13 cellular contexts compared by ENCODE assay signal in genomic region chrX:97446298-97446882, GRCh38.
A peak's percentile ranks its signal among the peaks of the same experiment; 100 is the strongest.
DNase-seq lines count a peak whose midpoint lies in the region; ATAC-seq and TF ChIP-seq lines count a peak whose summit lies in the region.
"Had no signal": no experiment of that assay in that cellular context is flagged by ENCODE, and none has a peak within 500 bp of the region (broad histone marks: within the 10 kb centered on the region; RNA-seq: fewer than 3 reads in every experiment).

No MANE protein-coding gene starts in this region.

- H3K4me2 ChIP-seq in DOHH2 (ENCODE audit: low read length) (no peak overlapping the region), Loucy (ENCODE audit: low read depth, low read length, poor library complexity, severe bottlenecking) (no peak overlapping the region)

- no peak overlapping the region for H2AFZ ChIP-seq in Loucy (ENCODE audit: low read length)

- peaks cover 16% of the 10 kb centered on the region for H3K4me1 Mint-ChIP-seq in nephron progenitor cell
- H3K4me1 Mint-ChIP-seq in CD4-positive, alpha-beta T cell (ENCODE audit: low read depth): no peaks in the 10 kb centered on the region
- H3K4me1 Mint-ChIP-seq: natural killer cell had no signal

- no peaks in the 10 kb centered on the region for H3K36me3 Mint-ChIP-seq in nephron progenitor cell (ENCODE audit: low read depth)
- H3K36me3 Mint-ChIP-seq in CD4-positive, alpha-beta T cell (ENCODE audit: low read depth): no peaks in the 10 kb centered on the region
- H3K36me3 Mint-ChIP-seq: natural killer cell had no signal

- no peak for ATAC-seq in aorta (ENCODE audit: low FRiP score)
- ATAC-seq in CD4-positive, alpha-beta T cell (ENCODE audit: poor library complexity): no peak
- ATAC-seq: natural killer cell had no signal

- no peaks in the 10 kb centered on the region for H3K36me3 ChIP-seq in DOHH2 (ENCODE audit: control insufficient read depth, low read length)
- H3K36me3 ChIP-seq in Loucy (ENCODE audit: insufficient read depth, low read length): no peaks in the 10 kb centered on the region
- no peaks in the 10 kb centered on the region for H3K36me3 ChIP-seq in aorta (ENCODE audit: control insufficient read depth in 1 of 2, insufficient read depth in 2 of 2, low read length in 1 of 2)
- no peaks in the 10 kb centered on the region for H3K36me3 ChIP-seq in stomach
- H3K36me3 ChIP-seq: Peyer's patch had no signal

- H4K20me1 ChIP-seq in DOHH2 (ENCODE audit: control insufficient read depth, insufficient read depth, low read depth, low read length) (no peaks in the 10 kb centered on the region), Loucy (ENCODE audit: insufficient read depth, low read length, poor library complexity, severe bottlenecking) (no peaks in the 10 kb centered on the region)

- no peak overlapping the region for H3K27ac Mint-ChIP-seq in nephron progenitor cell
- H3K27ac Mint-ChIP-seq in CD4-positive, alpha-beta T cell: no peak overlapping the region
- H3K27ac Mint-ChIP-seq: natural killer cell had no signal

- H3K27me3 ChIP-seq in DOHH2 (ENCODE audit: control insufficient read depth, low read length) (no peaks in the 10 kb centered on the region), Loucy (ENCODE audit: insufficient read depth, low read length, poor library complexity, severe bottlenecking) (no peaks in the 10 kb centered on the region), aorta (ENCODE audit: control insufficient read depth in 1 of 2, insufficient read depth in 2 of 2, low read length in 1 of 2) (no peaks in the 10 kb centered on the region), stomach (no peaks in the 10 kb centered on the region)
- H3K27me3 ChIP-seq in CD4-positive, alpha-beta T cell (ENCODE audit: control insufficient read depth, insufficient read depth, low read length): no peaks in the 10 kb centered on the region
- H3K27me3 ChIP-seq: Peyer's patch had no signal

- TF ChIP-seq POLR2A in stomach (IDR thresholded peaks at IDR 0.05): no peak

- no peaks in the 10 kb centered on the region for H3K9me3 ChIP-seq in DOHH2 (ENCODE audit: control insufficient read depth, insufficient read depth, low read length)
- no peaks in the 10 kb centered on the region for H3K9me3 ChIP-seq in Loucy (ENCODE audit: insufficient read depth, low read depth, low read length)
- no peaks in the 10 kb centered on the region for H3K9me3 ChIP-seq in aorta (ENCODE audit: control insufficient read depth, low read length)
- no peaks in the 10 kb centered on the region for H3K9me3 ChIP-seq in CD4-positive, alpha-beta T cell (ENCODE audit: control insufficient read depth, low read length)
- no peaks in the 10 kb centered on the region for H3K9me3 ChIP-seq in stomach
- H3K9me3 ChIP-seq: Peyer's patch had no signal

- no peaks in the 10 kb centered on the region for H3K9me2 ChIP-seq in DOHH2 (replicated peaks; ENCODE audit: control insufficient read depth, low read length)
- H3K9me2 ChIP-seq in Loucy (replicated peaks; ENCODE audit: low read depth, low read length): no peaks in the 10 kb centered on the region

- intact Hi-C loops in aorta (cut with DNase I): no loop called here
- intact Hi-C loops in CD4-positive, alpha-beta T cell (cut with DNase I, micrococcal nuclease): no loop called here
- intact Hi-C loops in stomach (cut with DNase I; ENCODE audit: low total_unique reads): no loop called here

- H3K4me3 Mint-ChIP-seq in nephron progenitor cell: no peak overlapping the region
- no peak overlapping the region for H3K4me3 Mint-ChIP-seq in CD4-positive, alpha-beta T cell
- H3K4me3 Mint-ChIP-seq: natural killer cell had no signal

- POLR2A ChIA-PET in CD4-positive, alpha-beta T cell (lab: Charles Lee): no interaction called here

- H3K79me2 ChIP-seq in DOHH2 (ENCODE audit: control insufficient read depth, low read length) (no peaks in the 10 kb centered on the region), Loucy (ENCODE audit: insufficient read depth, low read length) (no peaks in the 10 kb centered on the region)

- no peak overlapping the region for H3K4me3 ChIP-seq in DOHH2 (ENCODE audit: low read length)
- no peak overlapping the region for H3K4me3 ChIP-seq in Loucy (ENCODE audit: low read length, poor library complexity, severe bottlenecking)
- H3K4me3 ChIP-seq in choroid plexus epithelial cell (ENCODE audit: low read depth, low read length): no peak overlapping the region
- no peak overlapping the region for H3K4me3 ChIP-seq in aorta (ENCODE audit: low read length in 2 of 2)
- no peak overlapping the region for H3K4me3 ChIP-seq in stomach
- H3K4me3 ChIP-seq: Peyer's patch had no signal

- H3K27ac ChIP-seq in DOHH2 (ENCODE audit: low read depth, low read length) (no peak overlapping the region), aorta (ENCODE audit: low read depth in 1 of 2, low read length in 2 of 2) (no peak overlapping the region), stomach (no peak overlapping the region)
- no peak overlapping the region for H3K27ac ChIP-seq in CD4-positive, alpha-beta T cell (ENCODE audit: low read depth, low read length)
- H3K27ac ChIP-seq: Peyer's patch had no signal

- H3K27me3 Mint-ChIP-seq in nephron progenitor cell (ENCODE audit: low read depth, poor library complexity): no peaks in the 10 kb centered on the region
- no peaks in the 10 kb centered on the region for H3K27me3 Mint-ChIP-seq in CD4-positive, alpha-beta T cell

- H3K9me3 Mint-ChIP-seq in nephron progenitor cell: no peaks in the 10 kb centered on the region
- H3K9me3 Mint-ChIP-seq in CD4-positive, alpha-beta T cell: no peaks in the 10 kb centered on the region
- H3K9me3 Mint-ChIP-seq: natural killer cell had no signal

- no peak for TF ChIP-seq EP300 in stomach (IDR thresholded peaks at IDR 0.05)

- peak; percentile 23 for TF ChIP-seq CTCF in DOHH2 (IDR thresholded peaks at IDR 0.05; ENCODE audit: low read depth, low read length, poor library complexity, severe bottlenecking)
- peak; percentile 39; the same call in 1 of the 2 replicates for TF ChIP-seq CTCF in Loucy (conservative IDR thresholded peaks at IDR 0.05; ENCODE audit: low read length)
- peak; percentile 30 for TF ChIP-seq CTCF in choroid plexus epithelial cell (conservative IDR thresholded peaks at IDR 0.05; ENCODE audit: low read depth, low read length)
- peak; percentile 43 for TF ChIP-seq CTCF in nephron progenitor cell (IDR thresholded peaks at IDR 0.05)
- TF ChIP-seq CTCF in CD4-positive, alpha-beta T cell (IDR thresholded peaks at IDR 0.05): no peak
- TF ChIP-seq CTCF in stomach (IDR thresholded peaks at IDR 0.05): no peak

- no peak overlapping the region for H3K9ac ChIP-seq in Loucy (ENCODE audit: low read depth, low read length, poor library complexity, severe bottlenecking)

- CTCF ChIA-PET in CD4-positive, alpha-beta T cell (lab: Charles Lee): no interaction called here

- DNase-seq in choroid plexus epithelial cell (ENCODE audit: low read depth): peak; percentile 14
- DNase-seq in nephron progenitor cell: no peak
- no peak for DNase-seq in aorta
- no peak for DNase-seq in activated naive CD4-positive, alpha-beta T cell (lab: John Stamatoyannopoulos, UW)
- no peak for DNase-seq in CD4-positive, alpha-beta T cell
- no peak for DNase-seq in stomach
- DNase-seq: activated CD8-positive, alpha-beta memory T cell treated with anti-CD3 and anti-CD28 coated beads, Interleukin-2, amount 50 U/mL, for 4 hours; natural killer cell; NCI-H187 treated with DMSO at 0.1 percent for 48 hours; Peyer's patch; stimulated activated naive CD4-positive, alpha-beta T cell treated with Interleukin-2 at 50 U/mL for 16 hours had no signal

- WGBS in aorta, 2 donors: 62 to 76% methylated on average over 1 of the region's 1 CpG
- 66 to 82% (median 79%) methylated on average over 1 of the region's 1 CpG for WGBS in stomach, 5 donors

- H3F3A ChIP-seq in DOHH2 (ENCODE audit: control insufficient read depth, insufficient read depth): no peaks in the 10 kb centered on the region
- H3F3A ChIP-seq in Loucy (ENCODE audit: low read depth): no peaks in the 10 kb centered on the region

- H3K4me1 ChIP-seq in DOHH2 (ENCODE audit: control insufficient read depth, low read length) (peaks cover 24% of the 10 kb centered on the region), Loucy (ENCODE audit: insufficient read depth, low read length, poor library complexity, severe bottlenecking) (no peaks in the 10 kb centered on the region), aorta (ENCODE audit: control insufficient read depth in 1 of 2, insufficient read depth in 2 of 2, low read length in 2 of 2) (no peaks in the 10 kb centered on the region), stomach (no peaks in the 10 kb centered on the region)
- H3K4me1 ChIP-seq: Peyer's patch had no signal

Comparison
In these comparisons a context has a peak if more than half of its experiments do, and no peak if none do; other contexts are left out.
1. CTCF ChIP-seq: peak in DOHH2 (single experiment), Loucy (single experiment), choroid plexus epithelial cell (single experiment) and nephron progenitor cell (single experiment); none in CD4-positive, alpha-beta T cell (single experiment) and stomach (0 of 7).